ENCODE assay signal across 18 cellular contexts in genomic region chr20:24631173-24631505, GRCh38.
DNase-seq lines count a peak whose midpoint lies in the region; TF ChIP-seq lines count a peak whose summit lies in the region.
"Had no signal": no experiment of that assay in that cellular context is flagged by ENCODE, and none has a peak within 500 bp of the region (broad histone marks: within the 10 kb centered on the region; RNA-seq: fewer than 3 reads in every experiment).

No MANE protein-coding gene starts in this region.

- POLR2A ChIA-PET in A673 (lab: Charles Lee; ENCODE audit: low non-redundant PET), result interaction anchor here (0.6 kb wide), 1 partner anchor 887 kb away, joined by 3 read pairs; no protein-coding TSS in a partner anchor

- H3K27me3 Mint-ChIP-seq in HFFc6 (ENCODE audit: insufficient read depth), result peaks cover 2% of the 10 kb centered on the region
- H3K27me3 Mint-ChIP-seq: B cell; CD4-positive, CD25-positive, alpha-beta regulatory T cell had no signal

- peak overlapping the region; percentile 35 for H2AFZ ChIP-seq in parathyroid adenoma
- H2AFZ ChIP-seq: GM23248 had no signal

- H3K9ac ChIP-seq in parathyroid adenoma, result no peak overlapping the region
- H3K9ac ChIP-seq: BLaER1, GM23248 had no signal

- H3K4me1 ChIP-seq in A673 (ENCODE audit: insufficient read depth, low read length, poor library complexity, severe bottlenecking) (peaks cover 69% of the 10 kb centered on the region), parathyroid adenoma (peaks cover 27% of the 10 kb centered on the region)
- H3K4me1 ChIP-seq: Caco-2, HAP-1 had no signal

- no peak for TF ChIP-seq CTCF in A673 (conservative IDR thresholded peaks at IDR 0.05; ENCODE audit: low read depth, low read length)
- no peak for TF ChIP-seq CTCF in VCaP (conservative IDR thresholded peaks at IDR 0.05)
- no peak for TF ChIP-seq CTCF in parathyroid adenoma (IDR thresholded peaks at IDR 0.05)
- no peak for TF ChIP-seq CTCF in HFFc6 (IDR thresholded peaks at IDR 0.05)

- intact Hi-C loops in A673 (cut with micrococcal nuclease; ENCODE audit: unreplicated experiment), result no loop called here

- BruUV-seq in A673 (replicated peaks; lab: Mats Ljungman, UMichigan), result no TSS peak

- no peak overlapping the region for H3K4me3 Mint-ChIP-seq in HFFc6
- H3K4me3 Mint-ChIP-seq: B cell; CD4-positive, CD25-positive, alpha-beta regulatory T cell; CD8-positive, alpha-beta T cell had no signal

- no peak for DNase-seq in A673 (ENCODE audit: low spot score)
- peak; percentile 67 for DNase-seq in mesenteric fat pad (ENCODE audit: low spot score)
- DNase-seq in A172 (ENCODE audit: low spot score), result no peak
- DNase-seq in amygdala (lab: John Stamatoyannopoulos, UW), result no peak
- DNase-seq in HFFc6, result no peak
- DNase-seq: 8988T; Caco-2; CD4-positive, CD25-positive, alpha-beta regulatory T cell; DMS153; DND-41; GM23248 had no signal

- no peaks in the 10 kb centered on the region for H3K9me3 ChIP-seq in A673 (ENCODE audit: low read depth, low read length, poor library complexity, severe bottlenecking)
- no peaks in the 10 kb centered on the region for H3K9me3 ChIP-seq in parathyroid adenoma (ENCODE audit: control insufficient read depth, low read length)
- H3K9me3 ChIP-seq: Caco-2, HAP-1 had no signal

- CTCF ChIA-PET in A673 (lab: Charles Lee), result no interaction called here

- peaks cover 31% of the 10 kb centered on the region for H3K4me1 Mint-ChIP-seq in HFFc6 (ENCODE audit: low read depth)

- no peak overlapping the region for H3K27ac Mint-ChIP-seq in HFFc6
- H3K27ac Mint-ChIP-seq: B cell; CD4-positive, CD25-positive, alpha-beta regulatory T cell; CD8-positive, alpha-beta T cell had no signal

- no peaks in the 10 kb centered on the region for H3K36me3 Mint-ChIP-seq in HFFc6 (ENCODE audit: low read depth)
- H3K36me3 Mint-ChIP-seq: CD4-positive, CD25-positive, alpha-beta regulatory T cell; CD8-positive, alpha-beta T cell had no signal

- H3K36me3 ChIP-seq in A673 (ENCODE audit: insufficient read depth, low read length, poor library complexity, severe bottlenecking) (no peaks in the 10 kb centered on the region), parathyroid adenoma (ENCODE audit: control insufficient read depth, insufficient read depth, low read length) (no peaks in the 10 kb centered on the region)
- H3K36me3 ChIP-seq: BLaER1, HAP-1 had no signal

- H3K27ac ChIP-seq in A673 (ENCODE audit: low read depth, low read length, poor library complexity, severe bottlenecking) (peak overlapping the region; percentile 73), VCaP (peak overlapping the region; percentile 92; the same call in 1 of the 2 replicates), parathyroid adenoma (no peak overlapping the region)
- H3K27ac ChIP-seq: BLaER1, C4-2B, GM23248 had no signal

- H3K27me3 ChIP-seq in A673 (replicated peaks; ENCODE audit: insufficient read depth, low read depth, low read length, poor library complexity), result no peaks in the 10 kb centered on the region
- no peaks in the 10 kb centered on the region for H3K27me3 ChIP-seq in parathyroid adenoma (ENCODE audit: control insufficient read depth, insufficient read depth, low read length)
- H3K27me3 ChIP-seq: BLaER1 had no signal

- no peaks in the 10 kb centered on the region for H3K79me2 ChIP-seq in parathyroid adenoma

- H3K9me3 Mint-ChIP-seq in HFFc6, result no peaks in the 10 kb centered on the region
- H3K9me3 Mint-ChIP-seq: CD4-positive, CD25-positive, alpha-beta regulatory T cell; CD8-positive, alpha-beta T cell had no signal

- H3K4me3 ChIP-seq in A673 (ENCODE audit: low read depth, low read length, poor library complexity, severe bottlenecking) (no peak overlapping the region), parathyroid adenoma (ENCODE audit: low read depth, low read length) (no peak overlapping the region)
- H3K4me3 ChIP-seq: BLaER1, GM23248, HAP-1 had no signal

- no peak overlapping the region for H3K4me2 ChIP-seq in parathyroid adenoma (ENCODE audit: low read length)
- H3K4me2 ChIP-seq: BLaER1 had no signal
